19 cellular contexts compared by ENCODE assay signal in genomic region chr2:188600536-188601210, GRCh38.
A peak's percentile ranks its signal among the peaks of the same experiment; 100 is the strongest.
DNase-seq lines count a peak whose midpoint lies in the region; ATAC-seq and TF ChIP-seq lines count a peak whose summit lies in the region.
"Had no signal": no experiment of that assay in that cellular context is flagged by ENCODE, and none has a peak within 500 bp of the region (broad histone marks: within the 10 kb centered on the region; RNA-seq: fewer than 3 reads in every experiment).

No MANE protein-coding gene starts in this region.

- H3K4me3 ChIP-seq in ascending aorta = no peak overlapping the region
- H3K4me3 ChIP-seq: dorsolateral prefrontal cortex, SJSA1, skin epidermis had no signal

- TF ChIP-seq CTCF in 22Rv1 (IDR thresholded peaks at IDR 0.05) = no peak
- TF ChIP-seq CTCF in ascending aorta (IDR thresholded peaks at IDR 0.05) = no peak
- no peak for TF ChIP-seq CTCF in natural killer cell (IDR thresholded peaks at IDR 0.05)

- H3K4me3 Mint-ChIP-seq in natural killer cell = no peak overlapping the region
- H3K4me3 Mint-ChIP-seq: CD4-positive, alpha-beta memory T cell had no signal

- H3K27me3 Mint-ChIP-seq in natural killer cell (ENCODE audit: low read depth in 2 of 2) = no peaks in the 10 kb centered on the region
- H3K27me3 Mint-ChIP-seq: CD4-positive, alpha-beta memory T cell had no signal

- H3K36me3 Mint-ChIP-seq in natural killer cell = no peaks in the 10 kb centered on the region
- H3K36me3 Mint-ChIP-seq: CD4-positive, alpha-beta memory T cell had no signal

- DNase-seq in HCEC 1CT (peak; percentile 75), ascending aorta (ENCODE audit: low spot score in 2 of 2) (no peak), iris pigment epithelial cell (ENCODE audit: low read depth) (peak; percentile 75), natural killer cell (no peak), NCI-H345 treated with DMSO at 0.1 percent for 48 hours (lab: John Stamatoyannopoulos, UW; ENCODE audit: unreplicated experiment) (no peak), DMS114 treated with DMSO at 0.1 percent for 48 hours (lab: John Stamatoyannopoulos, UW; ENCODE audit: unreplicated experiment) (no peak)
- DNase-seq: activated CD4-positive, alpha-beta T cell treated with anti-CD3 and anti-CD28 coated beads for 48 hours; activated CD8-positive, alpha-beta memory T cell treated with anti-CD3 and anti-CD28 coated beads, Interleukin-2, amount 50 U/mL, for 4 hours; activated naive CD4-positive, alpha-beta T cell treated with Interleukin-2 at 50 U/mL for 16 hours; CD4-positive, alpha-beta memory T cell; dorsolateral prefrontal cortex; kidney glomerular epithelial cell; NCI-H187; NCI-H446 treated with DMSO at 0.1 percent for 48 hours; occipital lobe had no signal

- H3K4me1 Mint-ChIP-seq in natural killer cell = no peaks in the 10 kb centered on the region
- H3K4me1 Mint-ChIP-seq: CD4-positive, alpha-beta memory T cell had no signal

- no peaks in the 10 kb centered on the region for H3K9me3 ChIP-seq in ascending aorta
- H3K9me3 ChIP-seq: SJSA1 had no signal

- H3K27ac ChIP-seq in 22Rv1 (0 out of 2 replicates have a peak overlapping the region, but pooled peaks have one; percentile 56), ascending aorta (peak overlapping the region; percentile 73 to 77)
- H3K27ac ChIP-seq: SJSA1 had no signal

- H3K36me3 ChIP-seq in ascending aorta = no peaks in the 10 kb centered on the region
- H3K36me3 ChIP-seq: SJSA1 had no signal

- H3K27me3 ChIP-seq in ascending aorta = no peaks in the 10 kb centered on the region
- H3K27me3 ChIP-seq: dorsolateral prefrontal cortex, SJSA1 had no signal

- intact Hi-C loops in ascending aorta (cut with DNase I) (no loop called here), natural killer cell (cut with micrococcal nuclease) (no loop called here)

- peaks cover 0 to 3% of the 10 kb centered on the region in 2 donors for H3K4me1 ChIP-seq in ascending aorta

- H3K27ac Mint-ChIP-seq in natural killer cell = no peak overlapping the region
- H3K27ac Mint-ChIP-seq: CD4-positive, alpha-beta memory T cell had no signal

- H3K9me3 Mint-ChIP-seq in natural killer cell = peaks cover 4 to 8% of the 10 kb centered on the region in 2 donors
- H3K9me3 Mint-ChIP-seq: CD4-positive, alpha-beta memory T cell had no signal

- no peak for ATAC-seq in natural killer cell
- ATAC-seq in GM18517 (IDR thresholded peaks at IDR 0.05; ENCODE audit: unreplicated experiment) = no peak

Comparison
In these comparisons a context has a peak if more than half of its experiments do, and no peak if none do; other contexts are left out.
1. DNase-seq: peak in HCEC 1CT (single experiment) and iris pigment epithelial cell (single experiment); none in ascending aorta (0 of 2), natural killer cell (single experiment), NCI-H345 treated with DMSO at 0.1 percent for 48 hours (single experiment) and DMS114 treated with DMSO at 0.1 percent for 48 hours (single experiment).